Comparison of ENCODE assay signal across 8 cellular contexts in the genomic region with DNA sequence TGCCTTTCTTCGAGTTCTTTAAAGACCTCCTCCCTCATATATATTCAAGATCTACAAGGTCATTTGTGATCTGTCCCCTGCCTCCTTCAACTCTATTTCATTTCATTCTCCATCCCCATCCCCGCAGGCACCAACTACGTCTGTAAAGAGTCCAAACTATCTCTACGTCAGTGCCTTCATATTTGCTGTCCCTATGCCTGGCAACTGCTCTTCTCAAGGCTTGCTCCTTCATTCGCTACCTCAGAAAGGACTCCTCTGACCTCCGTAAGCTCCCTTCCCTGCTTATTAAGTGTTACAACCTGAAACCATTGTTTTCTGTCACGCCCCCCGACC. TPM values are rescaled to one million over a fixed set of nuclear protein-coding genes. Genes with fewer than 3 reads are reported as not detected.
DNase-seq lines count a peak whose midpoint lies in the region; TF ChIP-seq lines count a peak whose summit lies in the region.

No MANE protein-coding gene starts in this region.

- POLR2A ChIA-PET in RWPE1 (lab: Yijun Ruan, JAX; ENCODE audit: low non-redundant PET), result no interaction called here

- peak overlapping the region; percentile 72 to 92 (median 84) for H3K4me3 ChIP-seq in esophagus muscularis mucosa

- CTCF ChIA-PET in RWPE1 (lab: Yijun Ruan, JAX), result interaction anchor here (0.7 kb wide), 1 partner anchor 260 kb away, joined by 3 read pairs; no protein-coding TSS in a partner anchor

- H3K9me3 ChIP-seq in esophagus muscularis mucosa, result no peaks in the 10 kb centered on the region

- no peak for TF ChIP-seq POLR2A in esophagus muscularis mucosa (IDR thresholded peaks at IDR 0.05; ENCODE audit: low read depth)

- TF ChIP-seq CTCF in RWPE1 (conservative IDR thresholded peaks at IDR 0.05; ENCODE audit: low read depth) (no peak), esophagus muscularis mucosa (IDR thresholded peaks at IDR 0.05) (no peak), osteocyte (IDR thresholded peaks at IDR 0.05) (no peak)

- peak overlapping the region; percentile 99 for H3K4me3 Mint-ChIP-seq in osteocyte (ENCODE audit: unreplicated experiment)

- H3K36me3 Mint-ChIP-seq in osteocyte (ENCODE audit: unreplicated experiment), result peaks cover 36% of the 10 kb centered on the region

- DNase-seq in NCI-H82 (lab: John Stamatoyannopoulos, UW) (peak; percentile 32), NCI-H82 treated with DMSO at 0.1 percent for 48 hours (lab: John Stamatoyannopoulos, UW; ENCODE audit: unreplicated experiment) (no peak), RWPE1 (ENCODE audit: low spot score) (peak; percentile 23), esophagus muscularis mucosa (ENCODE audit: extremely low spot score) (no peak), osteocyte (ENCODE audit: extremely low spot score, unreplicated experiment) (no peak), glomerular visceral epithelial cell (ENCODE audit: extremely low spot score) (no peak), SIG-M5 treated with dmso at 0.1 percent for 504 hours (lab: John Stamatoyannopoulos, UW; ENCODE audit: unreplicated experiment) (no peak)
- DNase-seq in activated CD4-positive, CD25-positive, alpha-beta regulatory T cell (lab: John Stamatoyannopoulos, UW), result no peak

- no peaks in the 10 kb centered on the region for H3K27me3 Mint-ChIP-seq in osteocyte (ENCODE audit: unreplicated experiment)

- intact Hi-C loops in esophagus muscularis mucosa (cut with DNase I), result loop anchor here (5.0 to 10.0 kb wide), 2 partner anchors 37 to 175 kb away; a partner anchor contains a TSS

- H3K27me3 ChIP-seq in esophagus muscularis mucosa, result no peaks in the 10 kb centered on the region

- H3K27ac Mint-ChIP-seq in osteocyte (ENCODE audit: unreplicated experiment), result peak overlapping the region; percentile 94

- H3K27ac ChIP-seq in RWPE1 (peak overlapping the region; percentile 78; the same call in 1 of the 2 replicates), esophagus muscularis mucosa (replicated peaks in 1 of 4) (peak overlapping the region; percentile 62 to 70 (median 67))

- 3% methylated on average over 8 of the region's 8 CpGs for WGBS in esophagus muscularis mucosa

- no peaks in the 10 kb centered on the region for H3K9me3 Mint-ChIP-seq in osteocyte (ENCODE audit: unreplicated experiment)

- no peak for TF ChIP-seq EP300 in esophagus muscularis mucosa (IDR thresholded peaks at IDR 0.05)

- H3K36me3 ChIP-seq in esophagus muscularis mucosa, result peaks cover 9 to 36% (median 29%) of the 10 kb centered on the region in 4 donors

- H3K4me1 Mint-ChIP-seq in osteocyte (ENCODE audit: unreplicated experiment), result peaks cover 38% of the 10 kb centered on the region

- peaks cover 21 to 33% (median 27%) of the 10 kb centered on the region in 4 donors for H3K4me1 ChIP-seq in esophagus muscularis mucosa

RNA-seq across cellular contexts. Expression of a gene that starts 0.7 kb away (rescaled TPM):
- total RNA-seq in esophagus muscularis mucosa, result 10 to 100 TPM in 1 of 4 donors, 1 to 10 TPM in 3; 5.8 to 12.6 (median 7.8) TPM
- total RNA-seq in osteocyte, result 25.1 and 28.9 TPM in 2 replicates

RNA-seq across cellular contexts. Expression of a gene that starts 39.9 kb away (rescaled TPM):
- total RNA-seq in esophagus muscularis mucosa, result 100 to 1,000 TPM in 3 of 4 donors, 10 to 100 TPM in 1; 92.2 to 156 (median 115) TPM
- 49.4 and 51.2 TPM in 2 replicates for total RNA-seq in osteocyte

RNA-seq across cellular contexts. Expression of a gene that starts 59.1 kb away (rescaled TPM):
- total RNA-seq in esophagus muscularis mucosa (10 to 100 TPM; 12.2 to 21.5 (median 13.6) TPM), osteocyte (0.21 and 0.32 TPM in 2 replicates)

Comparison
In these comparisons a context has a peak if more than half of its experiments do, and no peak if none do; other contexts are left out.
1. DNase-seq: peak in NCI-H82 (single experiment) and RWPE1 (single experiment); none in NCI-H82 treated with DMSO at 0.1 percent for 48 hours (single experiment), esophagus muscularis mucosa (single experiment), osteocyte (single experiment), glomerular visceral epithelial cell (single experiment), activated CD4-positive, CD25-positive, alpha-beta regulatory T cell (0 of 4) and SIG-M5 treated with dmso at 0.1 percent for 504 hours (single experiment).
2. RNA of a gene that starts 59.1 kb away (total RNA-seq): 12.2 to 21.5 TPM in esophagus muscularis mucosa; 0.21 to 0.32 TPM in osteocyte; every median in the first group is over 10 times any median in the second.